15 cellular contexts compared by ENCODE assay signal in the genomic region with DNA sequence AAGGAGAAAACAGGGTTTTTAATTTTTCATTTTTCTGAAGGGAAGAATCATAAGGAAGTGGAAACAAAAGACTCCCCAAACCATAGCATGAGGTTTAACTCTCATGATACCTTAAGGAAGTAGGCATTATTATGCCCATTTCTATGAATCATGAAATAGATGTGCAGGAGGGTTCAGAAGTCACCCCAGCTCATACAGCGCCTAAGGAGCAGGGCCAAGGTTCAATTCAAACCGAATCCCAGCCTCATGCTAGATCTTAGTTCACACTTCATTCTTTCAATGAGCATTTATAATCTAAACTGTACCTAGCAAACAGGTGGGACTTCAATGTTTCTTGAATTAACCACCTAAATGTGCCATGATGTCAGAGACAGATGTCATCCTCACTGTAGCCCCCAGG.
"Had no signal": no experiment of that assay in that cellular context is flagged by ENCODE, and none has a peak within 500 bp of the region (broad histone marks: within the 10 kb centered on the region; RNA-seq: fewer than 3 reads in every experiment).

No MANE protein-coding gene starts in this region.

- H3K36me3 ChIP-seq: gastroesophageal sphincter, left ventricle myocardium inferior, thyroid gland, uterus had no signal

- DNase-seq: activated CD4-positive, alpha-beta T cell treated with anti-CD3 and anti-CD28 coated beads, Interleukin-2, amount 10 ng/mL, durations not matched to agents 7 days and 5 days; activated CD4-positive, CD25-positive, alpha-beta regulatory T cell; amniotic stem cell; body of pancreas; effector memory CD4-positive, alpha-beta T cell; left ventricle myocardium inferior; mesenchymal stem cell; retina; thyroid gland; uterus had no signal

- H3K27me3 ChIP-seq: body of pancreas, gastroesophageal sphincter, thyroid gland, uterus had no signal

- H3K4me3 ChIP-seq: body of pancreas, gastroesophageal sphincter, left ventricle myocardium inferior, skin epidermis, thyroid gland, uterus had no signal

- H3K9ac ChIP-seq: parathyroid adenoma had no signal

- H3K9me3 Mint-ChIP-seq: activated naive CD4-positive, alpha-beta T cell treated with anti-CD3 and anti-CD28 coated beads, Interleukin-2, amount 50 U/mL, for 72 hours had no signal

- H3K36me3 Mint-ChIP-seq: activated naive CD4-positive, alpha-beta T cell treated with anti-CD3 and anti-CD28 coated beads, Interleukin-2, amount 50 U/mL, for 72 hours had no signal

- H3K27ac ChIP-seq: epithelial cell of prostate, parathyroid adenoma, thyroid gland had no signal

- H3K79me2 ChIP-seq: parathyroid adenoma had no signal

- H3K9me3 ChIP-seq: body of pancreas, gastroesophageal sphincter, left ventricle myocardium inferior, thyroid gland, uterus had no signal
